8 cellular contexts compared by ENCODE assay signal in genomic region chr9:71806916-71807315, GRCh38. TPM values are rescaled to one million over a fixed set of nuclear protein-coding genes. Genes with fewer than 3 reads are reported as not detected.
DNase-seq lines count a peak whose midpoint lies in the region; ATAC-seq, FAIRE-seq and TF ChIP-seq lines count a peak whose summit lies in the region.

No MANE protein-coding gene starts in this region.

- H3K4me1 Mint-ChIP-seq in MCF 10A (ENCODE audit: insufficient read depth, unreplicated experiment) = peaks cover 6% of the 10 kb centered on the region

- H3K27ac Mint-ChIP-seq in MCF 10A (ENCODE audit: low read depth, unreplicated experiment) = no peak overlapping the region

- FAIRE-seq in TTC549 (lab: Jason Lieb, UNC) = peak; percentile 19

- H3K4me3 Mint-ChIP-seq in MCF 10A (ENCODE audit: unreplicated experiment) = no peak overlapping the region

- DNase-seq in AG08395 (ENCODE audit: low spot score) (peak; percentile 76), NCI-H1694 (lab: John Stamatoyannopoulos, UW) (peak; percentile 83), MCF 10A (ENCODE audit: unreplicated experiment) (peak; percentile 79), inferior parietal cortex (ENCODE audit: extremely low spot score) (peak; percentile 85)
- peak; percentile 43 for DNase-seq in stimulated activated CD4-positive, alpha-beta T cell treated with anti-CD3 and anti-CD28 coated beads, Interleukin-4, amount 100 ng/mL, for 1 hour

- intact Hi-C loops in MCF 10A (cut with micrococcal nuclease) = loop anchor here (1.0 to 10.0 kb wide), 5 partner anchors 105 to 1018 kb away; partner anchors contain the start of genes ABHD17B and C9orf85

- CTCF ChIA-PET in MCF 10A (lab: Yijun Ruan, JAX) = interaction anchor here (0.5 to 5.4 kb wide), 55 partner anchors 9 to 1369 kb away, joined by 3 to 95 read pairs (median 4); partner anchors contain the start of genes ABHD17B and C9orf85

- BruUV-seq in MCF 10A (replicated peaks; lab: Mats Ljungman, UMichigan) = no TSS peak

- POLR2A ChIA-PET in MCF 10A (lab: Yijun Ruan, JAX) = interaction anchor here (0.7 to 0.8 kb wide), 3 partner anchors 9 to 105 kb away, joined by 3 read pairs; partner anchors contain the start of genes ABHD17B and C9orf85

- H3K36me3 Mint-ChIP-seq in MCF 10A (ENCODE audit: insufficient read depth, unreplicated experiment) = no peaks in the 10 kb centered on the region

- peak; percentile 90 for ATAC-seq in GM18517 (IDR thresholded peaks at IDR 0.05; ENCODE audit: unreplicated experiment)
- ATAC-seq in HG02973 (IDR thresholded peaks at IDR 0.05; ENCODE audit: unreplicated experiment) = peak; percentile 96

- TF ChIP-seq CTCF in MCF 10A (IDR thresholded peaks at IDR 0.05; ENCODE audit: unreplicated experiment) = peak; percentile 88

- H3K9me3 Mint-ChIP-seq in MCF 10A (ENCODE audit: unreplicated experiment) = no peaks in the 10 kb centered on the region

- H3K27me3 Mint-ChIP-seq in MCF 10A (ENCODE audit: insufficient read depth, unreplicated experiment) = no peaks in the 10 kb centered on the region

RNA-seq across cellular contexts. Expression of gene CEMIP2, which starts 38.6 kb away (rescaled TPM):
- total RNA-seq in MCF 10A (2022) = 13.7 and 17.7 TPM in 2 replicates

Comparison
In these comparisons a context has a peak if more than half of its experiments do, and no peak if none do; other contexts are left out.
1. Peak in every context shown above with its lines: DNase-seq and ATAC-seq.